ENCODE assay signal across 1 cellular context in the genomic region with DNA sequence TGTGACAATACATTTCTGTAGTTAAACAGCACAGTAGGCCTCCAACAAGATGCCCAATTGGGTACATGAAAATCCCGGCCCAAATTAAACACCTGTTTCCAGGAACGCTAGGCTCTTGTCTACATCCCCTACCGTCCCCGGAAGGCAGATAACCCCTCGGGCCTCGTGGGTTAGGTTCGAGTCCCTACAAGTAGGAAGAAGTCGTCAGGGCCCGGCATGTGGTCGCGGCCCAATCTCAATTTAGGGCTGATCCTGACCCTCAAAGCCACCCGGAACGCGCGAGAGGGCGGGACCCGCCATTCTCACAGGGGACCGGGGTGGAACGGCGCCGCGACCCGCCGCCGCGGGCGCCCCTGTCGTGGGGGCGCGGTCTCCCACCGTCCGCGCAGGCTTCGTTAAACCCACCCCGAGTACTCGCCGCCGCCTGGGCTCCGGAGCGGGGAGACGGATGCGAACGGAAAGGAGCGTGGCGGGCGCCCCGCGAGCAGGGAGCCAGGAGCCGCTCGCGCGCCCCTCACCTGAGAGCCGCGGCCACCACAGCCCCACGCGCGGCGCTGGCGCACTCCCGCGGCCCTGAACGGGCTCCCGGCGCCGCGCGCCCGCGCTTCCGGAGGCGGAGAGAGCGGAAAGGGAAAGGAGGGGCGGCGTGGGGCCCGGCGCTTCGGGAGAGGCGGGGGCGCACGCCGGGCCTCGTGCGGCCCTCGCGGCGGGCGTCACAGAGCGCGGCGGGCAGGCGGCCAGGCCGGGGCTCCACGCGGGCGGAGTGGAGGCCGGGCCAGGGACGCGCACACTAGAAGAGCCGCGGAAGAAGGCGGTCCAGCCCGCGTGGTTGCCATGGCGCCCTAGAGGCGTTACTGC.
TF ChIP-seq lines count a peak whose summit lies in the region.

CFAP97 (minus strand) TSS at position 621 of the 858 bp plus-strand sequence. CDS start 12,804 bp downstream, outside the sequence.

TF ChIP-seq in A549, 52 proteins besides CTCF, POLR2A, EP300 and RAD21 (continued from another document):
- TF ChIP-seq, protein P1, sequence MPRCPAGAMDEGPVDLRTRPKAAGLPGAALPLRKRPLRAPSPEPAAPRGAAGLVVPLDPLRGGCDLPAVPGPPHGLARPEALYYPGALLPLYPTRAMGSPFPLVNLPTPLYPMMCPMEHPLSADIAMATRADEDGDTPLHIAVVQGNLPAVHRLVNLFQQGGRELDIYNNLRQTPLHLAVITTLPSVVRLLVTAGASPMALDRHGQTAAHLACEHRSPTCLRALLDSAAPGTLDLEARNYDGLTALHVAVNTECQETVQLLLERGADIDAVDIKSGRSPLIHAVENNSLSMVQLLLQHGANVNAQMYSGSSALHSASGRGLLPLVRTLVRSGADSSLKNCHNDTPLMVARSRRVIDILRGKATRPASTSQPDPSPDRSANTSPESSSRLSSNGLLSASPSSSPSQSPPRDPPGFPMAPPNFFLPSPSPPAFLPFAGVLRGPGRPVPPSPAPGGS (IDR thresholded peaks at IDR 0.05): 0 out of 3 replicates have a peak, but pooled peaks have one; percentile 40
- TF ChIP-seq PBX3 (IDR thresholded peaks at IDR 0.05) (no peak), GATA3 (IDR thresholded peaks at IDR 0.05; ENCODE audit: borderline replicate concordance) (no peak), PHF8 (IDR thresholded peaks at IDR 0.05; ENCODE audit: borderline replicate concordance, low read depth) (peak; percentile 86), HEYL (CRISPR knock-in tag; IDR thresholded peaks at IDR 0.05) (no peak)
